In genomic region chr15:100668321-100668690, GRCh38 we compare ENCODE assay signal across 13 cellular contexts.
"Had no signal": no experiment of that assay in that cellular context is flagged by ENCODE, and none has a peak within 500 bp of the region (broad histone marks: within the 10 kb centered on the region; RNA-seq: fewer than 3 reads in every experiment).

No MANE protein-coding gene starts in this region.

- H3K4me3 ChIP-seq: skin epidermis had no signal

- H3K27ac Mint-ChIP-seq: activated naive CD4-positive, alpha-beta T cell treated with anti-CD3 and anti-CD28 coated beads, Interleukin-2, amount 50 U/mL, for 24 hours; activated T-helper 17 cell treated with anti-CD3 and anti-CD28 coated beads, Interleukin-2, amount 50 U/mL, for 72 hours; naive thymus-derived CD8-positive, alpha-beta T cell; T-helper 17 cell had no signal

- H3K4me1 Mint-ChIP-seq: activated naive CD4-positive, alpha-beta T cell treated with anti-CD3 and anti-CD28 coated beads, Interleukin-2, amount 50 U/mL, for 24 hours; activated T-helper 17 cell treated with anti-CD3 and anti-CD28 coated beads, Interleukin-2, amount 50 U/mL, for 72 hours; T-helper 17 cell had no signal

- H3K4me3 Mint-ChIP-seq: activated naive CD4-positive, alpha-beta T cell treated with anti-CD3 and anti-CD28 coated beads, Interleukin-2, amount 50 U/mL, for 24 hours; activated T-helper 17 cell treated with anti-CD3 and anti-CD28 coated beads, Interleukin-2, amount 50 U/mL, for 72 hours; endodermal cell; naive thymus-derived CD8-positive, alpha-beta T cell; T-helper 17 cell had no signal

- ATAC-seq: activated T-helper 17 cell treated with anti-CD3 and anti-CD28 coated beads, Interleukin-2, amount 50 U/mL, for 72 hours; naive thymus-derived CD8-positive, alpha-beta T cell; T-helper 17 cell had no signal

- H3K9me3 Mint-ChIP-seq: activated naive CD4-positive, alpha-beta T cell treated with anti-CD3 and anti-CD28 coated beads, Interleukin-2, amount 50 U/mL, for 24 hours; activated T-helper 17 cell treated with anti-CD3 and anti-CD28 coated beads, Interleukin-2, amount 50 U/mL, for 72 hours; endodermal cell; naive thymus-derived CD8-positive, alpha-beta T cell had no signal

- DNase-seq: activated CD4-positive, alpha-beta T cell treated with anti-CD3 and anti-CD28 coated beads, Interleukin-2, amount 50 U/mL, for 1 hour; activated CD4-positive, CD25-positive, alpha-beta regulatory T cell; activated T-cell treated with anti-CD3 and anti-CD28 coated beads for 4 hours; amniotic stem cell; endodermal cell; erythroblast; glutamatergic neuron; naive thymus-derived CD8-positive, alpha-beta T cell; stimulated activated CD4-positive, alpha-beta T cell treated with anti-CD3 and anti-CD28 coated beads, Interleukin-4, amount 100 ng/mL, for 4 hours; T-helper 17 cell had no signal

- H3K36me3 Mint-ChIP-seq: activated naive CD4-positive, alpha-beta T cell treated with anti-CD3 and anti-CD28 coated beads, Interleukin-2, amount 50 U/mL, for 24 hours had no signal
